Comparison of ENCODE assay signal across 1 cellular context in genomic region chr17:60422162-60422665, GRCh38.
TF ChIP-seq lines count a peak whose summit lies in the region.

CHCT1 (plus strand) TSS chr17:60422489; CDS start chr17:60422593, 104 bp downstream.

TF ChIP-seq in HCT116, 20 proteins besides CTCF, POLR2A, EP300 and RAD21 (continued from another document):
- TF ChIP-seq, protein P1, sequence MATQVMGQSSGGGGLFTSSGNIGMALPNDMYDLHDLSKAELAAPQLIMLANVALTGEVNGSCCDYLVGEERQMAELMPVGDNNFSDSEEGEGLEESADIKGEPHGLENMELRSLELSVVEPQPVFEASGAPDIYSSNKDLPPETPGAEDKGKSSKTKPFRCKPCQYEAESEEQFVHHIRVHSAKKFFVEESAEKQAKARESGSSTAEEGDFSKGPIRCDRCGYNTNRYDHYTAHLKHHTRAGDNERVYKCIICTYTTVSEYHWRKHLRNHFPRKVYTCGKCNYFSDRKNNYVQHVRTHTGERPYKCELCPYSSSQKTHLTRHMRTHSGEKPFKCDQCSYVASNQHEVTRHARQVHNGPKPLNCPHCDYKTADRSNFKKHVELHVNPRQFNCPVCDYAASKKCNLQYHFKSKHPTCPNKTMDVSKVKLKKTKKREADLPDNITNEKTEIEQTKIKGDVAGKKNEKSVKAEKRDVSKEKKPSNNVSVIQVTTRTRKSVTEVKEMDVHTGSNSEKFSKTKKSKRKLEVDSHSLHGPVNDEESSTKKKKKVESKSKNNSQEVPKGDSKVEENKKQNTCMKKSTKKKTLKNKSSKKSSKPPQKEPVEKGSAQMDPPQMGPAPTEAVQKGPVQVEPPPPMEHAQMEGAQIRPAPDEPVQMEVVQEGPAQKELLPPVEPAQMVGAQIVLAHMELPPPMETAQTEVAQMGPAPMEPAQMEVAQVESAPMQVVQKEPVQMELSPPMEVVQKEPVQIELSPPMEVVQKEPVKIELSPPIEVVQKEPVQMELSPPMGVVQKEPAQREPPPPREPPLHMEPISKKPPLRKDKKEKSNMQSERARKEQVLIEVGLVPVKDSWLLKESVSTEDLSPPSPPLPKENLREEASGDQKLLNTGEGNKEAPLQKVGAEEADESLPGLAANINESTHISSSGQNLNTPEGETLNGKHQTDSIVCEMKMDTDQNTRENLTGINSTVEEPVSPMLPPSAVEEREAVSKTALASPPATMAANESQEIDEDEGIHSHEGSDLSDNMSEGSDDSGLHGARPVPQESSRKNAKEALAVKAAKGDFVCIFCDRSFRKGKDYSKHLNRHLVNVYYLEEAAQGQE (IDR thresholded peaks at IDR 0.05; ENCODE audit: low read depth), result no peak
TF ChIP-seq in HCT116: peak in this region for 0.
